In genomic region chr5:67012241-67012640, GRCh38 we compare ENCODE assay signal across 1 cellular context.
TF ChIP-seq lines count a peak whose summit lies in the region.

No MANE protein-coding gene starts in this region.

TF ChIP-seq in GM23338, 12 proteins besides CTCF, POLR2A, EP300 and RAD21 (continued from another document):
- TF ChIP-seq, protein P1, sequence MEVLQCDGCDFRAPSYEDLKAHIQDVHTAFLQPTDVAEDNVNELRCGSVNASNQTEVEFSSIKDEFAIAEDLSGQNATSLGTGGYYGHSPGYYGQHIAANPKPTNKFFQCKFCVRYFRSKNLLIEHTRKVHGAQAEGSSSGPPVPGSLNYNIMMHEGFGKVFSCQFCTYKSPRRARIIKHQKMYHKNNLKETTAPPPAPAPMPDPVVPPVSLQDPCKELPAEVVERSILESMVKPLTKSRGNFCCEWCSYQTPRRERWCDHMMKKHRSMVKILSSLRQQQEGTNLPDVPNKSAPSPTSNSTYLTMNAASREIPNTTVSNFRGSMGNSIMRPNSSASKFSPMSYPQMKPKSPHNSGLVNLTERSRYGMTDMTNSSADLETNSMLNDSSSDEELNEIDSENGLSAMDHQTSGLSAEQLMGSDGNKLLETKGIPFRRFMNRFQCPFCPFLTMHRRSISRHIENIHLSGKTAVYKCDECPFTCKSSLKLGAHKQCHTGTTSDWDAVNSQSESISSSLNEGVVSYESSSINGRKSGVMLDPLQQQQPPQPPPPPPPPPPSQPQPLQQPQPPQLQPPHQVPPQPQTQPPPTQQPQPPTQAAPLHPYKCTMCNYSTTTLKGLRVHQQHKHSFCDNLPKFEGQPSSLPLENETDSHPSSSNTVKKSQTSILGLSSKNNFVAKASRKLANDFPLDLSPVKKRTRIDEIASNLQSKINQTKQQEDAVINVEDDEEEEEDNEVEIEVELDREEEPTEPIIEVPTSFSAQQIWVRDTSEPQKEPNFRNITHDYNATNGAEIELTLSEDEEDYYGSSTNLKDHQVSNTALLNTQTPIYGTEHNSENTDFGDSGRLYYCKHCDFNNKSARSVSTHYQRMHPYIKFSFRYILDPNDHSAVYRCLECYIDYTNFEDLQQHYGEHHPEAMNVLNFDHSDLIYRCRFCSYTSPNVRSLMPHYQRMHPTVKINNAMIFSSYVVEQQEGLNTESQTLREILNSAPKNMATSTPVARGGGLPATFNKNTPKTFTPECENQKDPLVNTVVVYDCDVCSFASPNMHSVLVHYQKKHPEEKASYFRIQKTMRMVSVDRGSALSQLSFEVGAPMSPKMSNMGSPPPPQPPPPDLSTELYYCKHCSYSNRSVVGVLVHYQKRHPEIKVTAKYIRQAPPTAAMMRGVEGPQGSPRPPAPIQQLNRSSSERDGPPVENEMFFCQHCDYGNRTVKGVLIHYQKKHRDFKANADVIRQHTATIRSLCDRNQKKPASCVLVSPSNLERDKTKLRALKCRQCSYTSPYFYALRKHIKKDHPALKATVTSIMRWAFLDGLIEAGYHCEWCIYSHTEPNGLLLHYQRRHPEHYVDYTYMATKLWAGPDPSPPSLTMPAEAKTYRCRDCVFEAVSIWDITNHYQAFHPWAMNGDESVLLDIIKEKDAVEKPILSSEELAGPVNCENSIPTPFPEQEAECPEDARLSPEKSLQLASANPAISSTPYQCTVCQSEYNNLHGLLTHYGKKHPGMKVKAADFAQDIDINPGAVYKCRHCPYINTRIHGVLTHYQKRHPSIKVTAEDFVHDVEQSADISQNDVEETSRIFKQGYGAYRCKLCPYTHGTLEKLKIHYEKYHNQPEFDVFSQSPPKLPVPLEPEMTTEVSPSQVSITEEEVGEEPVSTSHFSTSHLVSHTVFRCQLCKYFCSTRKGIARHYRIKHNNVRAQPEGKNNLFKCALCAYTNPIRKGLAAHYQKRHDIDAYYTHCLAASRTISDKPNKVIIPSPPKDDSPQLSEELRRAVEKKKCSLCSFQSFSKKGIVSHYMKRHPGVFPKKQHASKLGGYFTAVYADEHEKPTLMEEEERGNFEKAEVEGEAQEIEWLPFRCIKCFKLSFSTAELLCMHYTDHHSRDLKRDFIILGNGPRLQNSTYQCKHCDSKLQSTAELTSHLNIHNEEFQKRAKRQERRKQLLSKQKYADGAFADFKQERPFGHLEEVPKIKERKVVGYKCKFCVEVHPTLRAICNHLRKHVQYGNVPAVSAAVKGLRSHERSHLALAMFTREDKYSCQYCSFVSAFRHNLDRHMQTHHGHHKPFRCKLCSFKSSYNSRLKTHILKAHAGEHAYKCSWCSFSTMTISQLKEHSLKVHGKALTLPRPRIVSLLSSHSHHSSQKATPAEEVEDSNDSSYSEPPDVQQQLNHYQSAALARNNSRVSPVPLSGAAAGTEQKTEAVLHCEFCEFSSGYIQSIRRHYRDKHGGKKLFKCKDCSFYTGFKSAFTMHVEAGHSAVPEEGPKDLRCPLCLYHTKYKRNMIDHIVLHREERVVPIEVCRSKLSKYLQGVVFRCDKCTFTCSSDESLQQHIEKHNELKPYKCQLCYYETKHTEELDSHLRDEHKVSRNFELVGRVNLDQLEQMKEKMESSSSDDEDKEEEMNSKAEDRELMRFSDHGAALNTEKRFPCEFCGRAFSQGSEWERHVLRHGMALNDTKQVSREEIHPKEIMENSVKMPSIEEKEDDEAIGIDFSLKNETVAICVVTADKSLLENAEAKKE (CRISPR knock-in tag; IDR thresholded peaks at IDR 0.05) = no peak
- TF ChIP-seq, protein P2, sequence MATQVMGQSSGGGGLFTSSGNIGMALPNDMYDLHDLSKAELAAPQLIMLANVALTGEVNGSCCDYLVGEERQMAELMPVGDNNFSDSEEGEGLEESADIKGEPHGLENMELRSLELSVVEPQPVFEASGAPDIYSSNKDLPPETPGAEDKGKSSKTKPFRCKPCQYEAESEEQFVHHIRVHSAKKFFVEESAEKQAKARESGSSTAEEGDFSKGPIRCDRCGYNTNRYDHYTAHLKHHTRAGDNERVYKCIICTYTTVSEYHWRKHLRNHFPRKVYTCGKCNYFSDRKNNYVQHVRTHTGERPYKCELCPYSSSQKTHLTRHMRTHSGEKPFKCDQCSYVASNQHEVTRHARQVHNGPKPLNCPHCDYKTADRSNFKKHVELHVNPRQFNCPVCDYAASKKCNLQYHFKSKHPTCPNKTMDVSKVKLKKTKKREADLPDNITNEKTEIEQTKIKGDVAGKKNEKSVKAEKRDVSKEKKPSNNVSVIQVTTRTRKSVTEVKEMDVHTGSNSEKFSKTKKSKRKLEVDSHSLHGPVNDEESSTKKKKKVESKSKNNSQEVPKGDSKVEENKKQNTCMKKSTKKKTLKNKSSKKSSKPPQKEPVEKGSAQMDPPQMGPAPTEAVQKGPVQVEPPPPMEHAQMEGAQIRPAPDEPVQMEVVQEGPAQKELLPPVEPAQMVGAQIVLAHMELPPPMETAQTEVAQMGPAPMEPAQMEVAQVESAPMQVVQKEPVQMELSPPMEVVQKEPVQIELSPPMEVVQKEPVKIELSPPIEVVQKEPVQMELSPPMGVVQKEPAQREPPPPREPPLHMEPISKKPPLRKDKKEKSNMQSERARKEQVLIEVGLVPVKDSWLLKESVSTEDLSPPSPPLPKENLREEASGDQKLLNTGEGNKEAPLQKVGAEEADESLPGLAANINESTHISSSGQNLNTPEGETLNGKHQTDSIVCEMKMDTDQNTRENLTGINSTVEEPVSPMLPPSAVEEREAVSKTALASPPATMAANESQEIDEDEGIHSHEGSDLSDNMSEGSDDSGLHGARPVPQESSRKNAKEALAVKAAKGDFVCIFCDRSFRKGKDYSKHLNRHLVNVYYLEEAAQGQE (IDR thresholded peaks at IDR 0.05; ENCODE audit: unreplicated experiment) = no peak
- TF ChIP-seq, protein P3, sequence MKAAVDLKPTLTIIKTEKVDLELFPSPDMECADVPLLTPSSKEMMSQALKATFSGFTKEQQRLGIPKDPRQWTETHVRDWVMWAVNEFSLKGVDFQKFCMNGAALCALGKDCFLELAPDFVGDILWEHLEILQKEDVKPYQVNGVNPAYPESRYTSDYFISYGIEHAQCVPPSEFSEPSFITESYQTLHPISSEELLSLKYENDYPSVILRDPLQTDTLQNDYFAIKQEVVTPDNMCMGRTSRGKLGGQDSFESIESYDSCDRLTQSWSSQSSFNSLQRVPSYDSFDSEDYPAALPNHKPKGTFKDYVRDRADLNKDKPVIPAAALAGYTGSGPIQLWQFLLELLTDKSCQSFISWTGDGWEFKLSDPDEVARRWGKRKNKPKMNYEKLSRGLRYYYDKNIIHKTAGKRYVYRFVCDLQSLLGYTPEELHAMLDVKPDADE (IDR thresholded peaks at IDR 0.05) = no peak
- no peak for TF ChIP-seq EZH2phosphoT487 (IDR thresholded peaks at IDR 0.05; ENCODE audit: unreplicated experiment)
- TF ChIP-seq JUNB (IDR thresholded peaks at IDR 0.05; ENCODE audit: unreplicated experiment) = no peak
- no peak for TF ChIP-seq STAT1 (IDR thresholded peaks at IDR 0.05; ENCODE audit: unreplicated experiment)
- no peak for TF ChIP-seq ZNF114 (CRISPR knock-in tag; IDR thresholded peaks at IDR 0.05)
- TF ChIP-seq CREB1 (CRISPR knock-in tag; IDR thresholded peaks at IDR 0.05; ENCODE audit: low read depth) = no peak
